In genomic region chr6:44234101-44235090, GRCh38 we compare ENCODE assay signal across 8 cellular contexts. TPM values are rescaled to one million over a fixed set of nuclear protein-coding genes. Genes with fewer than 3 reads are reported as not detected.
DNase-seq lines count a peak whose midpoint lies in the region; ATAC-seq and TF ChIP-seq lines count a peak whose summit lies in the region.

No MANE protein-coding gene starts in this region.

- peaks cover 46% of the 10 kb centered on the region for H3K36me3 Mint-ChIP-seq in WTC11

- TF ChIP-seq CTCF in WTC11 (IDR thresholded peaks at IDR 0.05), result peak; percentile 34

- ATAC-seq in WTC11 (peak; percentile 77), GM19467 (IDR thresholded peaks at IDR 0.05; ENCODE audit: unreplicated experiment) (no peak)

- peak overlapping the region; percentile 57 for H4K8ac ChIP-seq in trophoblast cell (ENCODE audit: low read depth, low read length)

- H3K18ac ChIP-seq in trophoblast cell (ENCODE audit: low read length), result peak overlapping the region; percentile 44

- H3K9ac ChIP-seq in HUES6 (ENCODE audit: low read length) (peak overlapping the region; percentile 40), trophoblast cell (ENCODE audit: low read length) (no peak overlapping the region)

- peak overlapping the region; percentile 67 for H2BK12ac ChIP-seq in trophoblast cell (ENCODE audit: low read length)

- 0 out of 2 replicates have a peak overlapping the region, but pooled peaks have one; percentile 8 for H3K4me3 ChIP-seq in HUES6 (ENCODE audit: low read depth, low read length)
- no peak overlapping the region for H3K4me3 ChIP-seq in trophoblast cell (ENCODE audit: low read depth, low read length)

- no peak overlapping the region for H3K4me3 Mint-ChIP-seq in WTC11

- POLR2A ChIA-PET in WTC11 (lab: Charles Lee), result interaction anchor here (0.7 to 2.7 kb wide), 6 partner anchors 10 to 42 kb away, joined by 3 to 14 read pairs (median 6); partner anchors contain the start of genes HSP90AB1, SLC29A1 and SLC35B2

- H3K79me1 ChIP-seq in trophoblast cell (ENCODE audit: low read length), result peaks cover 26% of the 10 kb centered on the region

- H3K27me3 ChIP-seq in HUES6 (ENCODE audit: control insufficient read depth, insufficient read depth, low read length), result no peaks in the 10 kb centered on the region; the same call in 1 of the 2 replicates
- H3K27me3 ChIP-seq in trophoblast cell (ENCODE audit: insufficient read depth, low read length), result no peaks in the 10 kb centered on the region

- H3K14ac ChIP-seq in trophoblast cell (ENCODE audit: low read length), result peak overlapping the region; percentile 35

- H3K4me1 Mint-ChIP-seq in WTC11, result peaks cover 46% of the 10 kb centered on the region

- H3K4ac ChIP-seq in trophoblast cell (ENCODE audit: low read depth, low read length), result peak overlapping the region; percentile 14

- H3K9me3 Mint-ChIP-seq in WTC11, result no peaks in the 10 kb centered on the region

- DNase-seq in COLO829 (ENCODE audit: low spot score) (peak; percentile 66), WTC11 (ENCODE audit: low spot score) (peak; percentile 79), globus pallidus (ENCODE audit: low spot score) (peak; percentile 93), trophoblast cell (peak in 1 of 2 donors; percentile 57), NOMO-1 treated with dmso at 0.1 percent for 144 hours (lab: John Stamatoyannopoulos, UW; ENCODE audit: unreplicated experiment) (no peak), NCI-H1436 treated with DMSO at 0.1 percent for 48 hours (lab: John Stamatoyannopoulos, UW) (no peak)

- H3K27ac ChIP-seq in HUES6 (ENCODE audit: low read depth, low read length), result no peak overlapping the region; the same call in 1 of the 2 replicates
- peak overlapping the region; percentile 69 for H3K27ac ChIP-seq in trophoblast cell (ENCODE audit: low read depth, low read length)

- peak overlapping the region; percentile 58 for H2BK120ac ChIP-seq in trophoblast cell (ENCODE audit: insufficient read depth, low read length, poor library complexity)

- peak overlapping the region; percentile 46 for H2AFZ ChIP-seq in trophoblast cell (ENCODE audit: insufficient read depth, low read length, poor library complexity)

- H3K36me3 ChIP-seq in HUES6 (ENCODE audit: control insufficient read depth, insufficient read depth, low read length) (peaks cover 52% of the 10 kb centered on the region), trophoblast cell (ENCODE audit: control insufficient read depth in 1 of 2, insufficient read depth in 2 of 2, low read length in 2 of 2) (peaks cover 33 to 44% of the 10 kb centered on the region in 2 experiments)

- H3K4me2 ChIP-seq in trophoblast cell (ENCODE audit: low read length), result no peak overlapping the region

- H3K4me1 ChIP-seq in HUES6 (ENCODE audit: control insufficient read depth, insufficient read depth, low read length) (peaks cover 32% of the 10 kb centered on the region), trophoblast cell (ENCODE audit: control insufficient read depth in 1 of 2, insufficient read depth in 2 of 2, low read length in 2 of 2) (peaks cover 24 to 37% of the 10 kb centered on the region in 2 experiments)

- peak overlapping the region; percentile 81 for H4K91ac ChIP-seq in trophoblast cell (ENCODE audit: low read depth, low read length)

- no peak overlapping the region for H3K23ac ChIP-seq in trophoblast cell (ENCODE audit: low read length)

- peak overlapping the region; percentile 73 for H2BK5ac ChIP-seq in trophoblast cell (ENCODE audit: low read depth, low read length, poor library complexity)

- H3K27me3 Mint-ChIP-seq in WTC11 (ENCODE audit: low read depth), result peaks cover 11% of the 10 kb centered on the region

- peak overlapping the region; percentile 80 for H2AK5ac ChIP-seq in trophoblast cell (ENCODE audit: low read length)

- WGBS in trophoblast cell (ENCODE audit: extremely low coverage, insufficient coverage, insufficient read length), result no CpG with 5 or more reads among the region's 6 CpGs

- peak overlapping the region; percentile 51 for H3K27ac Mint-ChIP-seq in WTC11

- peaks cover 2% of the 10 kb centered on the region for H3K79me2 ChIP-seq in trophoblast cell (ENCODE audit: control insufficient read depth, insufficient read depth, low read length, poor library complexity)

- peak overlapping the region; percentile 24 for H4K12ac ChIP-seq in trophoblast cell (ENCODE audit: low read depth, low read length)

- H3K9me3 ChIP-seq in HUES6 (ENCODE audit: control insufficient read depth, insufficient read depth, low read depth, low read length), result no peaks in the 10 kb centered on the region
- peaks cover 6% of the 10 kb centered on the region for H3K9me3 ChIP-seq in trophoblast cell (ENCODE audit: insufficient read depth, low read depth, low read length)

- CTCF ChIA-PET in WTC11 (lab: Charles Lee), result interaction anchor here (0.6 to 6.3 kb wide), 34 partner anchors 11 to 156 kb away, joined by 3 to 174 read pairs (median 4); partner anchors contain the start of genes AARS2, CAPN11, CDC5L and HSP90AB1

TF ChIP-seq in WTC11, 78 proteins besides CTCF, POLR2A, EP300 and RAD21:
- TF ChIP-seq ZNF423 (CRISPR knock-in tag; IDR thresholded peaks at IDR 0.05) (no peak), TCF7 (CRISPR knock-in tag; IDR thresholded peaks at IDR 0.05; ENCODE audit: low read depth) (no peak), HMGXB4 (CRISPR knock-in tag; IDR thresholded peaks at IDR 0.05) (no peak), CDX4 (CRISPR knock-in tag; IDR thresholded peaks at IDR 0.05; ENCODE audit: borderline replicate concordance) (no peak), ZNF121 (CRISPR knock-in tag; IDR thresholded peaks at IDR 0.05) (no peak), ZMAT4 (CRISPR knock-in tag; IDR thresholded peaks at IDR 0.05) (no peak), NFYB (CRISPR knock-in tag; conservative IDR thresholded peaks at IDR 0.05; ENCODE audit: low read depth) (no peak), GABPB1 (CRISPR knock-in tag; IDR thresholded peaks at IDR 0.05) (peak; percentile 64; the same call in 1 of the 2 replicates)

RNA-seq across cellular contexts. Expression of gene SLC29A1, which starts 11.0 kb away (rescaled TPM):
- total RNA-seq in WTC11 (2021), result 131 to 139 TPM (median 132 TPM) in 3 replicates
- polyA plus RNA-seq in trophoblast cell (2013), result 99.2 and 101 TPM in 2 replicates

RNA-seq across cellular contexts. Expression of gene HSP90AB1, which starts 12.5 kb away (rescaled TPM):
- 2,159 to 2,172 TPM (median 2,171 TPM) in 3 replicates for total RNA-seq in WTC11 (2021)
- polyA plus RNA-seq in trophoblast cell (2013), result 916 and 940 TPM in 2 replicates

RNA-seq across cellular contexts. Expression of gene MYMX, which starts 17.7 kb away (rescaled TPM):
- 3.9 to 7.5 TPM (median 6.4 TPM) in 3 replicates for total RNA-seq in WTC11 (2021)
- polyA plus RNA-seq in trophoblast cell (2013), result 0.37 and 0.41 TPM in 2 replicates

RNA-seq across cellular contexts. Expression of gene SLC35B2, which starts 22.9 kb away (rescaled TPM):
- total RNA-seq in WTC11 (2021), result 28.9 to 36.7 TPM (median 30.8 TPM) in 3 replicates
- polyA plus RNA-seq in trophoblast cell (2013), result 48.9 and 52.5 TPM in 2 replicates

RNA-seq across cellular contexts. Expression of gene NFKBIE, which starts 31.0 kb away (rescaled TPM):
- total RNA-seq in WTC11 (2021), result 8.3 to 10.4 TPM (median 10.3 TPM) in 3 replicates
- polyA plus RNA-seq in trophoblast cell (2013), result 8.6 and 10.1 TPM in 2 replicates

Comparison
In these comparisons a context has a peak if more than half of its experiments do, and no peak if none do; other contexts are left out.
1. DNase-seq: peak in COLO829 (single experiment), WTC11 (single experiment) and globus pallidus (single experiment); none in NOMO-1 treated with dmso at 0.1 percent for 144 hours (single experiment) and NCI-H1436 treated with DMSO at 0.1 percent for 48 hours (single experiment).